Comparison of ENCODE assay signal across 28 cellular contexts in genomic region chr10:101850747-101851146, GRCh38.
"Had no signal": no experiment of that assay in that cellular context is flagged by ENCODE, and none has a peak within 500 bp of the region (broad histone marks: within the 10 kb centered on the region; RNA-seq: fewer than 3 reads in every experiment).

No MANE protein-coding gene starts in this region.

- H3K36me3 ChIP-seq: neutrophil, ovary had no signal

- H3K4me3 Mint-ChIP-seq: activated B cell treated with CpG ODN at 0.5 μM for 24 hours; activated naive CD4-positive, alpha-beta T cell treated with anti-CD3 and anti-CD28 coated beads for 36 hours; activated naive CD8-positive, alpha-beta T cell treated with anti-CD3 and anti-CD28 coated beads for 36 hours; endodermal cell; mesothelial cell of epicardium; naive B cell; nephron progenitor cell had no signal

- H3K4me1 ChIP-seq: body of pancreas, sigmoid colon had no signal

- DNase-seq: activated B cell treated with CpG ODN at 0.5 μM for 24 hours; activated effector memory CD4-positive, alpha-beta T cell treated with anti-CD3 and anti-CD28 coated beads, Interleukin-2, amount 50 U/mL, for 16 hours; activated naive CD4-positive, alpha-beta T cell treated with anti-CD3 and anti-CD28 coated beads for 36 hours; activated naive CD8-positive, alpha-beta T cell treated with anti-CD3 and anti-CD28 coated beads for 36 hours; activated T-cell treated with anti-CD3 and anti-CD28 coated beads for 4 hours; adrenal gland; aorta; body of pancreas; caudate nucleus; endodermal cell; foreskin melanocyte; mammary epithelial cell; naive B cell; nephron progenitor cell; ovary; sigmoid colon; SK-N-SH; stimulated activated CD4-positive, alpha-beta T cell treated with anti-CD3 and anti-CD28 coated beads, Interleukin-15, amount 100 ng/mL, for 24 hours; stimulated activated CD4-positive, alpha-beta T cell treated with anti-CD3 and anti-CD28 coated beads, Interleukin-2, amount 100 ng/mL, for 24 hours; stimulated activated naive CD8-positive, alpha-beta T cell treated with anti-CD3 and anti-CD28 coated beads, Interleukin-15, Interleukin-2, amounts not matched to agents 100 U/mL and 50 U/mL, for 24 hours; T-helper 2 cell; upper lobe of right lung had no signal

- H3K27me3 Mint-ChIP-seq: activated B cell treated with CpG ODN at 0.5 μM for 24 hours; activated naive CD8-positive, alpha-beta T cell treated with anti-CD3 and anti-CD28 coated beads for 36 hours; naive B cell; progenitor cell of endocrine pancreas had no signal

- ATAC-seq: body of pancreas; stimulated activated naive CD8-positive, alpha-beta T cell treated with anti-CD3 and anti-CD28 coated beads, Interleukin-15, Interleukin-2, amounts not matched to agents 100 U/mL and 50 U/mL, for 24 hours; upper lobe of right lung had no signal

- H3K27ac ChIP-seq: body of pancreas, esophagus muscularis mucosa, neutrophil, ovary, sigmoid colon, thoracic aorta, upper lobe of right lung had no signal

- H3K9me3 ChIP-seq: adrenal gland, body of pancreas, esophagus muscularis mucosa, neutrophil, ovary, sigmoid colon, SK-N-SH, thoracic aorta, upper lobe of right lung had no signal

- H3K9ac ChIP-seq: SK-N-SH had no signal

- H3K27me3 ChIP-seq: adrenal gland, body of pancreas, neutrophil, ovary, upper lobe of right lung had no signal

- H3K4me1 Mint-ChIP-seq: activated B cell treated with CpG ODN at 0.5 μM for 24 hours, mesothelial cell of epicardium had no signal

- H3K4me2 ChIP-seq: SK-N-SH, smooth muscle cell had no signal

- H3K9me3 Mint-ChIP-seq: activated B cell treated with CpG ODN at 0.5 μM for 24 hours; activated naive CD4-positive, alpha-beta T cell treated with anti-CD3 and anti-CD28 coated beads for 36 hours; activated naive CD8-positive, alpha-beta T cell treated with anti-CD3 and anti-CD28 coated beads for 36 hours; endodermal cell; mesothelial cell of epicardium; naive B cell; nephron progenitor cell had no signal

- H3K27ac Mint-ChIP-seq: activated B cell treated with CpG ODN at 0.5 μM for 24 hours; activated naive CD4-positive, alpha-beta T cell treated with anti-CD3 and anti-CD28 coated beads for 36 hours; activated naive CD8-positive, alpha-beta T cell treated with anti-CD3 and anti-CD28 coated beads for 36 hours; endodermal cell; mesothelial cell of epicardium; nephron progenitor cell; progenitor cell of endocrine pancreas had no signal

- H3K4me3 ChIP-seq: adrenal gland, body of pancreas, esophagus muscularis mucosa, ovary, sigmoid colon, smooth muscle cell, thoracic aorta, upper lobe of right lung had no signal
